8 cellular contexts compared by ENCODE assay signal in the genomic region with DNA sequence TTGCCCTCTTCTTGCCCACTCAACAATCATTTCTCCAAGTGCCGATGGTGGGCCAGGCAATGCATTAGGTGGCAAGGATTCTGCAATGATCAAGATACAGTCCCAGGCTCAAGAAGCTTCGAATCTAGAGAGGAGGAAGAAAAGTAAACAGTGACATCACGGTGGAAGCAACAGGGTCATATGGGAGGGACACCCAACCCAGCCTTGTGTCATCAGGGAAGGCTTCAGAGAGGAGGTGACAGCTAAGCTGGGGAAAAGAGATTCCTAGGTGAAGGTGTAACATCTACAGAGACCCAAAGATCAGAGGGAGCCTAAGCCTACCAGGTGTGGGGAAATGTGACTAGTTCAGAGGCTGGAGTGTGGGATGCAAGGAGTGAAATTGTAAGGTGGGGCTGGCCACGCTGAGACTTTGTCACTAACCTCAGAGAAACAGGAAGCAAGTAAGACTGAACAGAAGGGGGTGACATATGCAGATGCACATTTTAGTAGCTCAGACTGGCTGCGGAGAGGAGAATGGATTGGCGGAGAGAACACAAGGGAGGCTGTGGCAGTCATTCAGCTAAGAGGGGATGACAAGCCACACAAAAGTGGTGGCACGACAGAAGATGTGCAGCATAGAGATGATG.
A peak's percentile ranks its signal among the peaks of the same experiment; 100 is the strongest.
DNase-seq lines count a peak whose midpoint lies in the region; ATAC-seq, FAIRE-seq and TF ChIP-seq lines count a peak whose summit lies in the region.

No MANE protein-coding gene starts in this region.

- ATAC-seq in HG03139 (IDR thresholded peaks at IDR 0.05; ENCODE audit: unreplicated experiment): peak; percentile 59
- peak; percentile 86 to 87 for ATAC-seq in naive B cell (ENCODE audit: low read depth in 2 of 2)

- H3K9me3 Mint-ChIP-seq in activated CD4-positive, alpha-beta memory T cell treated with anti-CD3 and anti-CD28 coated beads, Interleukin-2, amount 10 ng/mL, durations not matched to agents 7 days and 5 days: peaks cover 3% of the 10 kb centered on the region
- no peaks in the 10 kb centered on the region for H3K9me3 Mint-ChIP-seq in naive B cell
- H3K9me3 Mint-ChIP-seq in MCF 10A (ENCODE audit: unreplicated experiment): no peaks in the 10 kb centered on the region

- peak overlapping the region; percentile 38 for H3K4me3 Mint-ChIP-seq in activated CD4-positive, alpha-beta memory T cell treated with anti-CD3 and anti-CD28 coated beads, Interleukin-2, amount 10 ng/mL, durations not matched to agents 7 days and 5 days
- H3K4me3 Mint-ChIP-seq in naive B cell (peak overlapping the region; percentile 65 to 91 (median 82)), MCF 10A (ENCODE audit: unreplicated experiment) (no peak overlapping the region)

- peak overlapping the region; percentile 93 for H3K27ac Mint-ChIP-seq in activated CD4-positive, alpha-beta memory T cell treated with anti-CD3 and anti-CD28 coated beads, Interleukin-2, amount 10 ng/mL, durations not matched to agents 7 days and 5 days
- H3K27ac Mint-ChIP-seq in naive B cell: peak overlapping the region; percentile 95 to 99 (median 96)
- no peak overlapping the region for H3K27ac Mint-ChIP-seq in MCF 10A (ENCODE audit: low read depth, unreplicated experiment)

- no peak for DNase-seq in GM19239 (ENCODE audit: insufficient read length, low spot score)
- DNase-seq in activated CD4-positive, alpha-beta memory T cell treated with anti-CD3 and anti-CD28 coated beads, Interleukin-2, amount 10 ng/mL, durations not matched to agents 7 days and 5 days: peak; percentile 72
- peak; percentile 75 for DNase-seq in naive B cell
- DNase-seq in D341Med (ENCODE audit: low spot score): no peak
- no peak for DNase-seq in MG63
- no peak for DNase-seq in middle frontal gyrus (ENCODE audit: extremely low spot score, low spot score)
- DNase-seq in MCF 10A (ENCODE audit: unreplicated experiment): no peak

- no peaks in the 10 kb centered on the region for H3K27me3 ChIP-seq in MG63

- H3K4me1 Mint-ChIP-seq in activated CD4-positive, alpha-beta memory T cell treated with anti-CD3 and anti-CD28 coated beads, Interleukin-2, amount 10 ng/mL, durations not matched to agents 7 days and 5 days: peaks cover 85% of the 10 kb centered on the region
- H3K4me1 Mint-ChIP-seq in naive B cell (peaks cover 66 to 89% (median 77%) of the 10 kb centered on the region in 3 donors), MCF 10A (ENCODE audit: insufficient read depth, unreplicated experiment) (peaks cover 5% of the 10 kb centered on the region)

- TF ChIP-seq CTCF in MCF 10A (IDR thresholded peaks at IDR 0.05; ENCODE audit: unreplicated experiment): no peak

- POLR2A ChIA-PET in activated CD4-positive, alpha-beta memory T cell treated with anti-CD3 and anti-CD28 coated beads, Interleukin-2, amount 10 ng/mL, durations not matched to agents 7 days and 5 days (lab: Charles Lee): interaction anchor here (0.8 to 12.7 kb wide), 13 partner anchors 7 to 102 kb away, joined by 3 to 158 read pairs (median 6); partner anchors contain the start of gene ANKRD44
- POLR2A ChIA-PET in MCF 10A (lab: Yijun Ruan, JAX): no interaction called here

- H3K36me3 ChIP-seq in MG63: no peaks in the 10 kb centered on the region

- no peak overlapping the region for H3K4me3 ChIP-seq in MG63

- intact Hi-C loops in MCF 10A (cut with micrococcal nuclease): no loop called here

- CTCF ChIA-PET in activated CD4-positive, alpha-beta memory T cell treated with anti-CD3 and anti-CD28 coated beads, Interleukin-2, amount 10 ng/mL, durations not matched to agents 7 days and 5 days (lab: Charles Lee): interaction anchor here (0.9 to 2.7 kb wide), 8 partner anchors 8 to 106 kb away, joined by 3 to 17 read pairs (median 4); no protein-coding TSS in a partner anchor
- CTCF ChIA-PET in MCF 10A (lab: Yijun Ruan, JAX): interaction anchor here (0.6 to 1.7 kb wide), 2 partner anchors 93 to 110 kb away, joined by 3 read pairs; no protein-coding TSS in a partner anchor

- FAIRE-seq in GM19239 (lab: Jason Lieb, UNC): peak; percentile 98

- H3K36me3 Mint-ChIP-seq in activated CD4-positive, alpha-beta memory T cell treated with anti-CD3 and anti-CD28 coated beads, Interleukin-2, amount 10 ng/mL, durations not matched to agents 7 days and 5 days (ENCODE audit: low read depth): peaks cover 77% of the 10 kb centered on the region
- H3K36me3 Mint-ChIP-seq in naive B cell: peaks cover 8 to 18% of the 10 kb centered on the region in 2 donors
- H3K36me3 Mint-ChIP-seq in MCF 10A (ENCODE audit: insufficient read depth, unreplicated experiment): no peaks in the 10 kb centered on the region

- no peaks in the 10 kb centered on the region for H3K27me3 Mint-ChIP-seq in activated CD4-positive, alpha-beta memory T cell treated with anti-CD3 and anti-CD28 coated beads, Interleukin-2, amount 10 ng/mL, durations not matched to agents 7 days and 5 days
- H3K27me3 Mint-ChIP-seq in naive B cell: no peaks in the 10 kb centered on the region
- H3K27me3 Mint-ChIP-seq in MCF 10A (ENCODE audit: insufficient read depth, unreplicated experiment): no peaks in the 10 kb centered on the region

- no peaks in the 10 kb centered on the region for H3K9me3 ChIP-seq in MG63

- BruUV-seq in MCF 10A (replicated peaks; lab: Mats Ljungman, UMichigan): no TSS peak

Comparison
In these comparisons a context has a peak if more than half of its experiments do, and no peak if none do; other contexts are left out.
1. DNase-seq: peak in activated CD4-positive, alpha-beta memory T cell treated with anti-CD3 and anti-CD28 coated beads, Interleukin-2, amount 10 ng/mL, durations not matched to agents 7 days and 5 days (single experiment) and naive B cell (single experiment); none in GM19239 (single experiment), D341Med (single experiment), MG63 (single experiment), middle frontal gyrus (single experiment) and MCF 10A (single experiment).